18 cellular contexts compared by ENCODE assay signal in the genomic region with DNA sequence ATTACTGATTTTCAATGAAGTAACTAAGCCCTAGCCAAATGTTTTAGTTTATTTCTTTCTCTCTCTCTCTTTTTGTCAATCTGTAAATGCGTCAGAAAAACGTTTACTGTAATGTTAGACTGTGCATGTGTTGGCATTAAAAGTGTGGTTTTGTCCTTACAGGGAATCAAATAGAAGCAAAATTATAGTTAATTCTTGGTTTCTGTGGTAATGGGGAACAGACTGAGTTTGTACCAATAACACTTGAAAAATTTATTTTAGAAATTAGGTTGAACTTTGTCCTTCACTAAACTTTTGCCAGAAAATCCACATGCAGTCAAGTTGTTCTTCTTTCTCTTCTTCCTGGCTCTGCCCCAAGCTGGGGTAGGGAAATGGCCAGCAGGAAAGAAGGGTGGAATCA.
"Had no signal": no experiment of that assay in that cellular context is flagged by ENCODE, and none has a peak within 500 bp of the region (broad histone marks: within the 10 kb centered on the region; RNA-seq: fewer than 3 reads in every experiment).

No MANE protein-coding gene starts in this region.

- ATAC-seq: activated T-helper 17 cell treated with anti-CD3 and anti-CD28 coated beads, Interleukin-2, amount 50 U/mL, for 72 hours; left ventricle myocardium superior; natural killer cell treated with Interleukin-12 subunit alpha and Interleukin-12 subunit beta and Interleukin-15 and Interleukin-18, amount 100 ng/mL, for 72 hours; stimulated activated naive CD8-positive, alpha-beta T cell treated with anti-CD3 and anti-CD28 coated beads, Interleukin-15, Interleukin-2, amounts not matched to agents 100 U/mL and 50 U/mL, for 24 hours had no signal

- H3K27me3 ChIP-seq: cardiac muscle cell, sigmoid colon, tibial nerve had no signal

- H3K27ac ChIP-seq: cardiac muscle cell, sigmoid colon had no signal

- DNase-seq: activated CD4-positive, alpha-beta T cell treated with anti-CD3 and anti-CD28 coated beads, Interleukin-2, amount 50 U/mL, for 4 hours; activated CD8-positive, alpha-beta memory T cell treated with anti-CD3 and anti-CD28 coated beads for 24 hours; activated CD8-positive, alpha-beta memory T cell treated with anti-CD3 and anti-CD28 coated beads, Interleukin-2, amount 50 U/mL, for 4 hours; activated T-cell treated with anti-CD3 and anti-CD28 coated beads, Interleukin-2, amount 50 U/mL, for 24 hours; effector CD4-positive, alpha-beta T cell; hypothalamus; left ventricle myocardium superior; mammary epithelial cell; retina; sigmoid colon; stimulated activated CD4-positive, alpha-beta T cell treated with anti-CD3 and anti-CD28 coated beads, Interleukin-4, amount 100 ng/mL, for 24 hours; stimulated activated naive CD8-positive, alpha-beta T cell treated with anti-CD3 and anti-CD28 coated beads, Interleukin-15, Interleukin-2, amounts not matched to agents 100 U/mL and 50 U/mL, for 24 hours; T-helper 1 cell; T-helper 9 cell had no signal

- H3K9me3 ChIP-seq: sigmoid colon, tibial nerve had no signal

- H3K36me3 ChIP-seq: cardiac muscle cell, sigmoid colon, tibial nerve had no signal

- H3K4me3 ChIP-seq: cardiac muscle cell, sigmoid colon, tibial nerve had no signal
